ENCODE assay signal across 8 cellular contexts in genomic region chr5:116084891-116085715, GRCh38. TPM values are rescaled to one million over a fixed set of nuclear protein-coding genes. Genes with fewer than 3 reads are reported as not detected.
DNase-seq lines count a peak whose midpoint lies in the region; ATAC-seq and TF ChIP-seq lines count a peak whose summit lies in the region.

TSS of gene COMMD10 (plus strand) at chr5:116085025.

- no peaks in the 10 kb centered on the region for H3K27me3 Mint-ChIP-seq in activated T-helper 2 cell treated with anti-CD3 and anti-CD28 coated beads, Interferon-gamma antibody, Interleukin-2, Interleukin-4, amounts not matched to agents 10 μg/mL and 5 μg/mL and 100 μg/mL, durations not matched to agents 14 hours and 24 hours and 36 hours (ENCODE audit: low read depth)
- no peaks in the 10 kb centered on the region for H3K27me3 Mint-ChIP-seq in natural killer cell treated with Interleukin-12 subunit alpha and Interleukin-12 subunit beta and Interleukin-15 and Interleukin-18, amount 100 ng/mL, for 72 hours

- peaks cover 37% of the 10 kb centered on the region for H3K36me3 Mint-ChIP-seq in activated T-helper 2 cell treated with anti-CD3 and anti-CD28 coated beads, Interferon-gamma antibody, Interleukin-2, Interleukin-4, amounts not matched to agents 10 μg/mL and 5 μg/mL and 100 μg/mL, durations not matched to agents 14 hours and 24 hours and 36 hours (ENCODE audit: low read depth)
- H3K36me3 Mint-ChIP-seq in natural killer cell treated with Interleukin-12 subunit alpha and Interleukin-12 subunit beta and Interleukin-15 and Interleukin-18, amount 100 ng/mL, for 72 hours, result peaks cover 18% of the 10 kb centered on the region

- peak within 1 kb of the TSS; percentile 85 for H2AFZ ChIP-seq in KMS-11 (ENCODE audit: low read depth)

- H4K20me1 ChIP-seq in DOHH2 (ENCODE audit: control insufficient read depth, insufficient read depth, low read depth, low read length) (no peaks in the 10 kb centered on the region), KMS-11 (ENCODE audit: insufficient read depth) (no peaks in the 10 kb centered on the region)

- ATAC-seq in GM21786 (IDR thresholded peaks at IDR 0.05; ENCODE audit: unreplicated experiment) (peak; percentile 84), RWPE2 (ENCODE audit: low read depth) (peak; percentile 86)
- ATAC-seq in natural killer cell treated with Interleukin-12 subunit alpha and Interleukin-12 subunit beta and Interleukin-15 and Interleukin-18, amount 100 ng/mL, for 72 hours, result peak; percentile 95 to 96

- no peaks in the 10 kb centered on the region for H3K9me3 ChIP-seq in DOHH2 (ENCODE audit: control insufficient read depth, insufficient read depth, low read length)
- no peaks in the 10 kb centered on the region for H3K9me3 ChIP-seq in RWPE2 (ENCODE audit: severe bottlenecking)

- H3K4me3 Mint-ChIP-seq in activated T-helper 2 cell treated with anti-CD3 and anti-CD28 coated beads, Interferon-gamma antibody, Interleukin-2, Interleukin-4, amounts not matched to agents 10 μg/mL and 5 μg/mL and 100 μg/mL, durations not matched to agents 14 hours and 24 hours and 36 hours (ENCODE audit: low read depth), result peak within 1 kb of the TSS; percentile 84
- peak within 1 kb of the TSS; percentile 90 for H3K4me3 Mint-ChIP-seq in natural killer cell treated with Interleukin-12 subunit alpha and Interleukin-12 subunit beta and Interleukin-15 and Interleukin-18, amount 100 ng/mL, for 72 hours

- H3K27me3 ChIP-seq in DOHH2 (ENCODE audit: control insufficient read depth, low read length) (no peaks in the 10 kb centered on the region), KMS-11 (ENCODE audit: insufficient read depth, low read depth) (no peaks in the 10 kb centered on the region), RWPE2 (ENCODE audit: insufficient read depth, poor library complexity, severe bottlenecking) (no peaks in the 10 kb centered on the region)

- H3K79me2 ChIP-seq in DOHH2 (ENCODE audit: control insufficient read depth, low read length) (peaks cover 63% of the 10 kb centered on the region), KMS-11 (ENCODE audit: insufficient read depth, low read depth) (peaks cover 10% of the 10 kb centered on the region; the same call in 1 of the 2 replicates)

- peak within 1 kb of the TSS; percentile 95 for H3K9ac ChIP-seq in KMS-11

- H3K4me1 ChIP-seq in DOHH2 (ENCODE audit: control insufficient read depth, low read length) (peaks cover 17% of the 10 kb centered on the region), KMS-11 (ENCODE audit: low read depth, poor library complexity, severe bottlenecking) (peaks cover 15% of the 10 kb centered on the region), RWPE2 (ENCODE audit: insufficient read depth, poor library complexity, severe bottlenecking) (no peaks in the 10 kb centered on the region)

- intact Hi-C loops in activated T-helper 2 cell treated with anti-CD3 and anti-CD28 coated beads, Interferon-gamma antibody, Interleukin-2, Interleukin-4, amounts not matched to agents 10 μg/mL and 5 μg/mL and 100 μg/mL, durations not matched to agents 14 hours and 24 hours and 36 hours (cut with micrococcal nuclease), result loop anchor here (1.0 to 10.0 kb wide), 3 partner anchors 244 to 790 kb away; partner anchors contain the start of genes AP3S1, ATG12, CCDC112 and FEM1C

- peaks cover 32% of the 10 kb centered on the region for H3K4me1 Mint-ChIP-seq in activated T-helper 2 cell treated with anti-CD3 and anti-CD28 coated beads, Interferon-gamma antibody, Interleukin-2, Interleukin-4, amounts not matched to agents 10 μg/mL and 5 μg/mL and 100 μg/mL, durations not matched to agents 14 hours and 24 hours and 36 hours (ENCODE audit: low read depth)
- H3K4me1 Mint-ChIP-seq in natural killer cell treated with Interleukin-12 subunit alpha and Interleukin-12 subunit beta and Interleukin-15 and Interleukin-18, amount 100 ng/mL, for 72 hours (ENCODE audit: low read depth in 2 of 2), result peaks cover 30 to 55% of the 10 kb centered on the region in 2 donors

- peak within 1 kb of the TSS; percentile 49 for H3K27ac ChIP-seq in DOHH2 (ENCODE audit: low read depth, low read length)
- peak within 1 kb of the TSS; percentile 75 for H3K27ac ChIP-seq in KMS-11
- peak within 1 kb of the TSS; percentile 63 for H3K27ac ChIP-seq in RWPE2 (ENCODE audit: poor library complexity, severe bottlenecking)

- H3K27ac Mint-ChIP-seq in activated T-helper 2 cell treated with anti-CD3 and anti-CD28 coated beads, Interferon-gamma antibody, Interleukin-2, Interleukin-4, amounts not matched to agents 10 μg/mL and 5 μg/mL and 100 μg/mL, durations not matched to agents 14 hours and 24 hours and 36 hours, result peak within 1 kb of the TSS; percentile 80
- H3K27ac Mint-ChIP-seq in natural killer cell treated with Interleukin-12 subunit alpha and Interleukin-12 subunit beta and Interleukin-15 and Interleukin-18, amount 100 ng/mL, for 72 hours, result peak within 1 kb of the TSS; percentile 81 to 94

- DNase-seq in RWPE2 (ENCODE audit: low spot score) (peak; percentile 80), fibroblast of pulmonary artery (ENCODE audit: low read depth) (peak; percentile 89)
- peak; percentile 71 for DNase-seq in activated T-helper 2 cell treated with anti-CD3 and anti-CD28 coated beads, Interferon-gamma antibody, Interleukin-2, Interleukin-4, amounts not matched to agents 10 μg/mL and 5 μg/mL and 100 μg/mL, durations not matched to agents 14 hours and 24 hours and 36 hours (ENCODE audit: low spot score)
- DNase-seq in natural killer cell treated with Interleukin-12 subunit alpha and Interleukin-12 subunit beta and Interleukin-15 and Interleukin-18, amount 100 ng/mL, for 72 hours (ENCODE audit: low spot score), result peak; percentile 83
- DNase-seq in stimulated activated naive CD4-positive, alpha-beta T cell treated with Interleukin-2 at 50 U/mL for 16 hours (lab: John Stamatoyannopoulos, UW), result peak; percentile 73

- H3K4me2 ChIP-seq in DOHH2 (ENCODE audit: low read length) (peak within 1 kb of the TSS; percentile 89), KMS-11 (peak within 1 kb of the TSS; percentile 96)

- H3K4me3 ChIP-seq in DOHH2 (ENCODE audit: low read length) (peak within 1 kb of the TSS; percentile 92), KMS-11 (IDR thresholded peaks at IDR 0.05; ENCODE audit: insufficient read depth, low read depth, low read length) (no peak within 1 kb of the TSS), RWPE2 (ENCODE audit: severe bottlenecking) (peak within 1 kb of the TSS; percentile 51), fibroblast of pulmonary artery (replicated peaks; ENCODE audit: low read depth, low read length) (peak within 1 kb of the TSS; percentile 91)

- H3K9me3 Mint-ChIP-seq in activated T-helper 2 cell treated with anti-CD3 and anti-CD28 coated beads, Interferon-gamma antibody, Interleukin-2, Interleukin-4, amounts not matched to agents 10 μg/mL and 5 μg/mL and 100 μg/mL, durations not matched to agents 14 hours and 24 hours and 36 hours, result no peaks in the 10 kb centered on the region
- no peaks in the 10 kb centered on the region for H3K9me3 Mint-ChIP-seq in natural killer cell treated with Interleukin-12 subunit alpha and Interleukin-12 subunit beta and Interleukin-15 and Interleukin-18, amount 100 ng/mL, for 72 hours

- TF ChIP-seq CTCF in DOHH2 (IDR thresholded peaks at IDR 0.05; ENCODE audit: low read depth, low read length, poor library complexity, severe bottlenecking) (no peak), KMS-11 (conservative IDR thresholded peaks at IDR 0.05; ENCODE audit: low read depth, low read length) (no peak), RWPE2 (IDR thresholded peaks at IDR 0.05; ENCODE audit: poor library complexity, severe bottlenecking) (no peak), fibroblast of pulmonary artery (IDR thresholded peaks at IDR 0.05; ENCODE audit: low read length, missing control alignments) (no peak)

- H3K9me2 ChIP-seq in DOHH2 (replicated peaks; ENCODE audit: control insufficient read depth, low read length), result no peaks in the 10 kb centered on the region

- H3K36me3 ChIP-seq in DOHH2 (ENCODE audit: control insufficient read depth, low read length) (peaks cover 29% of the 10 kb centered on the region), KMS-11 (ENCODE audit: insufficient read depth) (no peaks in the 10 kb centered on the region), RWPE2 (ENCODE audit: low read depth) (peaks cover 16% of the 10 kb centered on the region)

- 0 out of 2 replicates have a peak, but pooled peaks cover 5% of the 10 kb centered on the region for H3F3A ChIP-seq in DOHH2 (ENCODE audit: control insufficient read depth, insufficient read depth)

RNA-seq across cellular contexts. Expression of gene COMMD10, which starts in this region (rescaled TPM):
- 23.6 and 26.1 TPM in 2 replicates for total RNA-seq in activated T-helper 2 cell treated with anti-CD3 and anti-CD28 coated beads, Interferon-gamma antibody, Interleukin-2, Interleukin-4, amounts not matched to agents 10 μg/mL and 5 μg/mL and 100 μg/mL, durations not matched to agents 14 hours and 24 hours and 36 hours
- total RNA-seq in natural killer cell treated with Interleukin-12 subunit alpha and Interleukin-12 subunit beta and Interleukin-15 and Interleukin-18, amount 100 ng/mL, for 72 hours, result 10 to 100 TPM; 26.9 to 34.9 TPM
